ENCODE assay signal across 14 cellular contexts in genomic region chr22:44605486-44605885, GRCh38.
"Had no signal": no experiment of that assay in that cellular context is flagged by ENCODE, and none has a peak within 500 bp of the region (broad histone marks: within the 10 kb centered on the region; RNA-seq: fewer than 3 reads in every experiment).

No MANE protein-coding gene starts in this region.

- H3K27ac Mint-ChIP-seq: activated T-helper 1 cell treated with anti-CD3 and anti-CD28 coated beads, Interleukin-12 subunit alpha, Interleukin-12 subunit beta, Interleukin-2, Interleukin-4 antibody, amounts not matched to agents 30 ng/mL and 10 ng/mL and 1 ng/mL, durations not matched to agents 14 hours and 24 hours and 36 hours; naive thymus-derived CD8-positive, alpha-beta T cell; stimulated activated memory B cell treated with anti-CD40 and anti-IgM and Interleukin-4, amounts not matched to agents 10 μg/mL and 1 μg/mL and 100 μg/mL, for 72 hours had no signal

- H3K36me3 Mint-ChIP-seq: activated naive CD8-positive, alpha-beta T cell treated with anti-CD3 and anti-CD28 coated beads, Interleukin-2, amount 10 ng/mL, durations not matched to agents 7 days and 5 days; naive thymus-derived CD8-positive, alpha-beta T cell; stimulated activated memory B cell treated with anti-CD40 and anti-IgM and Interleukin-4, amounts not matched to agents 10 μg/mL and 1 μg/mL and 100 μg/mL, for 72 hours had no signal

- FAIRE-seq: kidney had no signal

- DNase-seq: activated CD4-positive, alpha-beta T cell treated with anti-CD3 and anti-CD28 coated beads, Interleukin-2, amount 50 U/mL, for 1 hour; activated naive CD4-positive, alpha-beta T cell; activated naive CD8-positive, alpha-beta T cell treated with anti-CD3 and anti-CD28 coated beads, Interleukin-2, amount 10 ng/mL, durations not matched to agents 7 days and 5 days; brain microvascular endothelial cell; kidney; left lung; mucosa of descending colon; naive thymus-derived CD8-positive, alpha-beta T cell; stimulated activated CD4-positive, alpha-beta T cell treated with anti-CD3 and anti-CD28 coated beads, Interleukin-2, amount 100 ng/mL, for 48 hours had no signal

- ATAC-seq: activated CD4-positive, CD25-positive, alpha-beta regulatory T cell treated with anti-CD3 and anti-CD28 coated beads, Interleukin-2, amount 50 U/mL, for 24 hours; esophagus mucosa; left lung; mucosa of descending colon; naive thymus-derived CD8-positive, alpha-beta T cell; stimulated activated memory B cell treated with anti-CD40 and anti-IgM and Interleukin-4, amounts not matched to agents 10 μg/mL and 1 μg/mL and 100 μg/mL, for 72 hours had no signal

- H3K4me3 Mint-ChIP-seq: activated naive CD8-positive, alpha-beta T cell treated with anti-CD3 and anti-CD28 coated beads, Interleukin-2, amount 10 ng/mL, durations not matched to agents 7 days and 5 days; activated T-helper 1 cell treated with anti-CD3 and anti-CD28 coated beads, Interleukin-12 subunit alpha, Interleukin-12 subunit beta, Interleukin-2, Interleukin-4 antibody, amounts not matched to agents 30 ng/mL and 10 ng/mL and 1 ng/mL, durations not matched to agents 14 hours and 24 hours and 36 hours; central memory CD8-positive, alpha-beta T cell; naive thymus-derived CD8-positive, alpha-beta T cell; stimulated activated memory B cell treated with anti-CD40 and anti-IgM and Interleukin-4, amounts not matched to agents 10 μg/mL and 1 μg/mL and 100 μg/mL, for 72 hours had no signal

- H3K9me3 Mint-ChIP-seq: central memory CD8-positive, alpha-beta T cell had no signal

- H3K4me1 Mint-ChIP-seq: central memory CD8-positive, alpha-beta T cell had no signal
